1 cellular context compared by ENCODE assay signal in genomic region chr3:47877288-47877687, GRCh38.
TF ChIP-seq lines count a peak whose summit lies in the region.

No MANE protein-coding gene starts in this region.

TF ChIP-seq in WTC11, 78 proteins besides CTCF, POLR2A, EP300 and RAD21 (continued from another document):
- TF ChIP-seq STAT6 (CRISPR knock-in tag; conservative IDR thresholded peaks at IDR 0.05; ENCODE audit: low read depth) (no peak), E2F5 (CRISPR knock-in tag; IDR thresholded peaks at IDR 0.05) (no peak), TCF7 (CRISPR knock-in tag; IDR thresholded peaks at IDR 0.05; ENCODE audit: low read depth) (no peak), E2F4 (CRISPR knock-in tag; IDR thresholded peaks at IDR 0.05; ENCODE audit: borderline replicate concordance, low read depth) (no peak), MAX (CRISPR knock-in tag; IDR thresholded peaks at IDR 0.05) (no peak), SMAD3 (CRISPR knock-in tag; IDR thresholded peaks at IDR 0.05; ENCODE audit: borderline replicate concordance) (no peak), PRRX2 (CRISPR knock-in tag; IDR thresholded peaks at IDR 0.05) (no peak), ZNF121 (CRISPR knock-in tag; IDR thresholded peaks at IDR 0.05) (no peak), ZNF281 (CRISPR knock-in tag; IDR thresholded peaks at IDR 0.05) (no peak), ZNF232 (CRISPR knock-in tag; IDR thresholded peaks at IDR 0.05) (no peak)
TF ChIP-seq in WTC11: peak in this region for 0.
